22 cellular contexts compared by ENCODE assay signal in genomic region chr16:89272631-89273030, GRCh38. TPM values are rescaled to one million over a fixed set of nuclear protein-coding genes. Genes with fewer than 3 reads are reported as not detected.
A peak's percentile ranks its signal among the peaks of the same experiment; 100 is the strongest.
DNase-seq lines count a peak whose midpoint lies in the region; ATAC-seq, FAIRE-seq and TF ChIP-seq lines count a peak whose summit lies in the region.
"Had no signal": no experiment of that assay in that cellular context is flagged by ENCODE, and none has a peak within 500 bp of the region (broad histone marks: within the 10 kb centered on the region; RNA-seq: fewer than 3 reads in every experiment).

No MANE protein-coding gene starts in this region.

- H3K4me1 ChIP-seq in BLaER1 treated with 17β-estradiol and CSF1 and Interleukin-3, amounts not matched to agents 10 nM and 100 nM: peaks cover 54 to 88% (median 80%) of the 10 kb centered on the region in 10 experiments
- H3K4me1 ChIP-seq: BE2C, Caco-2, HAP-1 had no signal

- no peak overlapping the region for H3K9ac ChIP-seq in BLaER1 treated with 17β-estradiol and CSF1 and Interleukin-3, amounts not matched to agents 10 nM and 100 nM

- H3K4me2 ChIP-seq in BLaER1 treated with 17β-estradiol and CSF1 and Interleukin-3, amounts not matched to agents 10 nM and 100 nM: peak overlapping the region in 7 of 11 experiments; percentile 39 to 90 (median 70); a peak in 12 of 22 replicates
- H3K4me2 ChIP-seq: A549 had no signal

- no peak overlapping the region for H3K4me3 Mint-ChIP-seq in natural killer cell
- no peak overlapping the region for H3K4me3 Mint-ChIP-seq in natural killer cell treated with Interleukin-12 subunit alpha and Interleukin-12 subunit beta and Interleukin-15 and Interleukin-18, amount 100 ng/mL, for 72 hours
- H3K4me3 Mint-ChIP-seq in central memory CD8-positive, alpha-beta T cell: no peak overlapping the region
- H3K4me3 Mint-ChIP-seq: CD8-positive, alpha-beta T cell had no signal

- H3K27me3 Mint-ChIP-seq in natural killer cell (ENCODE audit: low read depth in 2 of 2): no peaks in the 10 kb centered on the region
- H3K27me3 Mint-ChIP-seq in natural killer cell treated with Interleukin-12 subunit alpha and Interleukin-12 subunit beta and Interleukin-15 and Interleukin-18, amount 100 ng/mL, for 72 hours: no peaks in the 10 kb centered on the region
- H3K27me3 Mint-ChIP-seq in central memory CD8-positive, alpha-beta T cell: no peaks in the 10 kb centered on the region
- H3K27me3 Mint-ChIP-seq: CD4-positive, CD25-positive, alpha-beta regulatory T cell had no signal

- H3K27me3 ChIP-seq in BLaER1 treated with 17β-estradiol and CSF1 and Interleukin-3, amounts not matched to agents 10 nM and 100 nM: no peaks in the 10 kb centered on the region
- H3K27me3 ChIP-seq: BE2C had no signal

- H3K36me3 ChIP-seq in BLaER1 treated with 17β-estradiol and CSF1 and Interleukin-3, amounts not matched to agents 10 nM and 100 nM: peaks cover 71 to 93% (median 82%) of the 10 kb centered on the region in 11 experiments

- H3K9me3 Mint-ChIP-seq in natural killer cell: no peaks in the 10 kb centered on the region
- no peaks in the 10 kb centered on the region for H3K9me3 Mint-ChIP-seq in natural killer cell treated with Interleukin-12 subunit alpha and Interleukin-12 subunit beta and Interleukin-15 and Interleukin-18, amount 100 ng/mL, for 72 hours
- no peaks in the 10 kb centered on the region for H3K9me3 Mint-ChIP-seq in central memory CD8-positive, alpha-beta T cell
- H3K9me3 Mint-ChIP-seq: CD8-positive, alpha-beta T cell had no signal

- H3K36me3 Mint-ChIP-seq in natural killer cell: no peaks in the 10 kb centered on the region
- H3K36me3 Mint-ChIP-seq in natural killer cell treated with Interleukin-12 subunit alpha and Interleukin-12 subunit beta and Interleukin-15 and Interleukin-18, amount 100 ng/mL, for 72 hours: peaks cover 4% of the 10 kb centered on the region
- H3K36me3 Mint-ChIP-seq in central memory CD8-positive, alpha-beta T cell (ENCODE audit: insufficient read depth): peaks cover 60% of the 10 kb centered on the region

- no peak overlapping the region for H3K4me3 ChIP-seq in BLaER1 treated with 17β-estradiol and CSF1 and Interleukin-3, amounts not matched to agents 10 nM and 100 nM
- H3K4me3 ChIP-seq: A549, HAP-1 had no signal

- H3K27ac ChIP-seq in BLaER1 treated with 17β-estradiol and CSF1 and Interleukin-3, amounts not matched to agents 10 nM and 100 nM: no peak overlapping the region
- H3K27ac ChIP-seq: A549, C4-2B had no signal

- no peak for ATAC-seq in natural killer cell
- ATAC-seq in natural killer cell treated with Interleukin-12 subunit alpha and Interleukin-12 subunit beta and Interleukin-15 and Interleukin-18, amount 100 ng/mL, for 72 hours: no peak
- no peak for ATAC-seq in central memory CD8-positive, alpha-beta T cell (replicated peaks; ENCODE audit: extremely low read depth, poor library complexity, severe bottlenecking)
- ATAC-seq: A549; CD8-positive, alpha-beta T cell had no signal

- TF ChIP-seq CTCF in natural killer cell (IDR thresholded peaks at IDR 0.05): no peak

- H4K20me1 ChIP-seq in BLaER1 treated with 17β-estradiol and CSF1 and Interleukin-3, amounts not matched to agents 10 nM and 100 nM: peaks cover 75 to 93% (median 92%) of the 10 kb centered on the region in 11 experiments

- H3K27ac Mint-ChIP-seq in natural killer cell: peak overlapping the region; percentile 16 to 53
- peak overlapping the region in 1 of 2 donors; percentile 50 for H3K27ac Mint-ChIP-seq in natural killer cell treated with Interleukin-12 subunit alpha and Interleukin-12 subunit beta and Interleukin-15 and Interleukin-18, amount 100 ng/mL, for 72 hours
- H3K27ac Mint-ChIP-seq in central memory CD8-positive, alpha-beta T cell (ENCODE audit: low read depth): peak overlapping the region; percentile 73
- H3K27ac Mint-ChIP-seq: CD8-positive, alpha-beta T cell had no signal

- intact Hi-C loops in natural killer cell (cut with micrococcal nuclease): no loop called here

- DNase-seq in natural killer cell: no peak
- DNase-seq in natural killer cell treated with Interleukin-12 subunit alpha and Interleukin-12 subunit beta and Interleukin-15 and Interleukin-18, amount 100 ng/mL, for 72 hours (ENCODE audit: low spot score): no peak
- no peak for DNase-seq in central memory CD8-positive, alpha-beta T cell (ENCODE audit: low spot score in 2 of 2)
- DNase-seq in T-helper 1 cell: no peak
- DNase-seq in frontal cortex (ENCODE audit: low spot score in 2 of 2): no peak
- DNase-seq: 8988T; ACHN; AML-193; BE2C; Caco-2; CD4-positive, CD25-positive, alpha-beta regulatory T cell; CD8-positive, alpha-beta T cell; DMS153; DND-41; GOT3 had no signal

- H3K4me1 Mint-ChIP-seq in natural killer cell: peaks cover 19 to 29% of the 10 kb centered on the region in 2 donors
- H3K4me1 Mint-ChIP-seq in natural killer cell treated with Interleukin-12 subunit alpha and Interleukin-12 subunit beta and Interleukin-15 and Interleukin-18, amount 100 ng/mL, for 72 hours (ENCODE audit: low read depth in 2 of 2): peaks cover 0 to 20% of the 10 kb centered on the region in 2 donors
- peaks cover 5% of the 10 kb centered on the region for H3K4me1 Mint-ChIP-seq in central memory CD8-positive, alpha-beta T cell

- H3K9me3 ChIP-seq in BLaER1 treated with 17β-estradiol and CSF1 and Interleukin-3, amounts not matched to agents 10 nM and 100 nM (replicated peaks in 1 of 11): no peaks in the 10 kb centered on the region
- H3K9me3 ChIP-seq: A549, BE2C, Caco-2, HAP-1 had no signal

- FAIRE-seq in frontal cortex (lab: Jason Lieb, UNC): no peak
- FAIRE-seq: A549, G401.6, GM12892, H54 had no signal

RNA-seq across cellular contexts. Expression of gene ZNF778, which starts 55.1 kb away (rescaled TPM):
- total RNA-seq in natural killer cell (10 to 100 TPM in 2 of 3 donors, 1 to 10 TPM in 1; 7.0 to 14.1 (median 11.8) TPM), frontal cortex (14.7 TPM)
- total RNA-seq in natural killer cell treated with Interleukin-12 subunit alpha and Interleukin-12 subunit beta and Interleukin-15 and Interleukin-18, amount 100 ng/mL, for 72 hours: 10 to 100 TPM in 1 of 2 donors, 1 to 10 TPM in 1; 7.5 to 23.3 TPM
